8 cellular contexts compared by ENCODE assay signal in genomic region chr5:100901851-100902341, GRCh38.
DNase-seq lines count a peak whose midpoint lies in the region; ATAC-seq and TF ChIP-seq lines count a peak whose summit lies in the region.

No MANE protein-coding gene starts in this region.

- H3K4me3 ChIP-seq in GM12865 (ENCODE audit: low read depth, low read length) (peak overlapping the region; percentile 79), endocrine pancreas (ENCODE audit: control insufficient read depth, insufficient read depth, low read length) (peak overlapping the region; percentile 77), muscle layer of duodenum (ENCODE audit: low read depth in 1 of 2, low read length in 2 of 2) (peak overlapping the region; percentile 52 to 67), subcutaneous abdominal adipose tissue (ENCODE audit: low read depth in 1 of 5, low read length in 5 of 5) (peak overlapping the region; percentile 75 to 91 (median 80))

- DNase-seq in GM12865 (ENCODE audit: low read depth) (peak; percentile 82), Kasumi-1 (lab: John Stamatoyannopoulos, UW) (peak; percentile 95 to 96), foreskin melanocyte (no peak)
- peak; percentile 39 to 58 for DNase-seq in activated CD4-positive, alpha-beta T cell treated with anti-CD3 and anti-CD28 coated beads, Interleukin-2, amount 50 U/mL, for 48 hours

- H3K9me3 ChIP-seq in endocrine pancreas (ENCODE audit: control insufficient read depth, low read length) (no peaks in the 10 kb centered on the region), muscle layer of duodenum (ENCODE audit: control insufficient read depth in 1 of 2, low read length in 2 of 2) (no peaks in the 10 kb centered on the region), subcutaneous abdominal adipose tissue (ENCODE audit: control insufficient read depth in 5 of 5, low read length in 5 of 5) (no peaks in the 10 kb centered on the region)

- H3K9ac ChIP-seq in endocrine pancreas (ENCODE audit: control insufficient read depth, insufficient read depth, low read length) (no peak overlapping the region), subcutaneous abdominal adipose tissue (ENCODE audit: low read length in 5 of 5) (peak overlapping the region in 3 of 5 donors; percentile 7 to 83 (median 68))

- H3K4me1 ChIP-seq in endocrine pancreas (ENCODE audit: control insufficient read depth, insufficient read depth, low read length): no peaks in the 10 kb centered on the region
- H3K4me1 ChIP-seq in muscle layer of duodenum (ENCODE audit: control insufficient read depth in 1 of 2, insufficient read depth in 2 of 2, low read length in 2 of 2): peaks cover 0 to 21% of the 10 kb centered on the region in 2 donors
- peaks cover 2 to 58% (median 48%) of the 10 kb centered on the region in 5 donors for H3K4me1 ChIP-seq in subcutaneous abdominal adipose tissue (ENCODE audit: control insufficient read depth in 5 of 5, insufficient read depth in 5 of 5, low read length in 5 of 5)

- ATAC-seq in GM21423 (IDR thresholded peaks at IDR 0.05; ENCODE audit: unreplicated experiment): no peak

- TF ChIP-seq CTCF in GM12865 (IDR thresholded peaks at IDR 0.05; ENCODE audit: insufficient read depth, low read depth, low read length, missing control alignments): no peak

- H3K27me3 ChIP-seq in endocrine pancreas (ENCODE audit: control insufficient read depth, insufficient read depth, low read length) (no peaks in the 10 kb centered on the region), muscle layer of duodenum (ENCODE audit: low read depth, low read length) (no peaks in the 10 kb centered on the region), subcutaneous abdominal adipose tissue (ENCODE audit: control insufficient read depth in 5 of 5, insufficient read depth in 4 of 5, low read length in 5 of 5) (peaks cover 0 to 19% (median 15%) of the 10 kb centered on the region in 5 donors)

- H3K36me3 ChIP-seq in endocrine pancreas (ENCODE audit: control insufficient read depth, insufficient read depth, low read length): no peaks in the 10 kb centered on the region
- no peaks in the 10 kb centered on the region for H3K36me3 ChIP-seq in muscle layer of duodenum (ENCODE audit: control insufficient read depth in 1 of 2, insufficient read depth in 2 of 2, low read length in 2 of 2)
- no peaks in the 10 kb centered on the region for H3K36me3 ChIP-seq in subcutaneous abdominal adipose tissue (ENCODE audit: control insufficient read depth in 5 of 5, insufficient read depth in 5 of 5, low read length in 5 of 5)

- H3K27ac ChIP-seq in muscle layer of duodenum (ENCODE audit: low read length) (peak overlapping the region; percentile 76), subcutaneous abdominal adipose tissue (ENCODE audit: low read depth, low read length) (peak overlapping the region; percentile 77)
